14 cellular contexts compared by ENCODE assay signal in genomic region chr2:58237741-58238140, GRCh38. TPM values are rescaled to one million over a fixed set of nuclear protein-coding genes. Genes with fewer than 3 reads are reported as not detected.
DNase-seq lines count a peak whose midpoint lies in the region; ATAC-seq, FAIRE-seq and TF ChIP-seq lines count a peak whose summit lies in the region.
"Had no signal": no experiment of that assay in that cellular context is flagged by ENCODE, and none has a peak within 500 bp of the region (broad histone marks: within the 10 kb centered on the region; RNA-seq: fewer than 3 reads in every experiment).

No MANE protein-coding gene starts in this region.

- H3K9ac ChIP-seq in Loucy (ENCODE audit: low read depth, low read length, poor library complexity, severe bottlenecking) = peak overlapping the region; percentile 45

- no peaks in the 10 kb centered on the region for H3K9me2 ChIP-seq in Loucy (replicated peaks; ENCODE audit: low read depth, low read length)

- H3K9me3 Mint-ChIP-seq in activated T-helper 17 cell treated with anti-CD3 and anti-CD28 coated beads, Interleukin-2, amount 50 U/mL, for 72 hours = no peaks in the 10 kb centered on the region

- peak overlapping the region; percentile 94 for H3K4me2 ChIP-seq in Loucy (ENCODE audit: low read depth, low read length, poor library complexity, severe bottlenecking)

- H3K27me3 ChIP-seq in ACC112 (ENCODE audit: insufficient read depth, low read length) = no peaks in the 10 kb centered on the region
- H3K27me3 ChIP-seq in Loucy (ENCODE audit: insufficient read depth, low read length, poor library complexity, severe bottlenecking) = no peaks in the 10 kb centered on the region
- H3K27me3 ChIP-seq in sigmoid colon = no peaks in the 10 kb centered on the region
- H3K27me3 ChIP-seq: esophagus squamous epithelium, tibial nerve had no signal

- H3K27ac ChIP-seq in ACC112 (ENCODE audit: low read depth, low read length) (no peak overlapping the region), sigmoid colon (no peak overlapping the region)
- H3K27ac ChIP-seq: esophagus squamous epithelium, tibial nerve had no signal

- peaks cover 73% of the 10 kb centered on the region for H4K20me1 ChIP-seq in Loucy (ENCODE audit: insufficient read depth, low read length, poor library complexity, severe bottlenecking)

- H3K27me3 Mint-ChIP-seq in activated T-helper 17 cell treated with anti-CD3 and anti-CD28 coated beads, Interleukin-2, amount 50 U/mL, for 72 hours = no peaks in the 10 kb centered on the region

- H2AFZ ChIP-seq in ACC112 (ENCODE audit: low read length, unreplicated experiment) = no peak overlapping the region
- H2AFZ ChIP-seq in Loucy (ENCODE audit: low read length) = no peak overlapping the region

- TF ChIP-seq POLR2A in GM12891 (IDR thresholded peaks at IDR 0.05; ENCODE audit: low read depth, low read length) (no peak), sigmoid colon (IDR thresholded peaks at IDR 0.05) (no peak)

- H3K4me1 Mint-ChIP-seq in activated T-helper 17 cell treated with anti-CD3 and anti-CD28 coated beads, Interleukin-2, amount 50 U/mL, for 72 hours = peaks cover 14% of the 10 kb centered on the region

- DNase-seq in GM12891 (ENCODE audit: insufficient read length, low spot score) (no peak), NCI-H510A treated with DMSO at 0.1 percent for 48 hours (lab: John Stamatoyannopoulos, UW) (no peak), sigmoid colon (no peak), RCC 7860 (ENCODE audit: low spot score) (no peak)
- DNase-seq: activated CD4-positive, alpha-beta T cell treated with anti-CD3 and anti-CD28 coated beads for 4 hours; activated gamma-delta T cell treated with Interleukin-2 at 50 U/mL for 16 hours; central memory CD4-positive, alpha-beta T cell; esophagus squamous epithelium; NCI-H2107 had no signal

- FAIRE-seq in GM12891 (lab: Jason Lieb, UNC) = peak; percentile 48
- no peak for FAIRE-seq in RCC 7860 (lab: Jason Lieb, UNC)

- H3F3A ChIP-seq in Loucy (ENCODE audit: low read depth) = peaks cover 9% of the 10 kb centered on the region; the same call in 1 of the 2 replicates

- no peak overlapping the region for H3K27ac Mint-ChIP-seq in activated T-helper 17 cell treated with anti-CD3 and anti-CD28 coated beads, Interleukin-2, amount 50 U/mL, for 72 hours

- peaks cover 17% of the 10 kb centered on the region for H3K4me1 ChIP-seq in ACC112 (ENCODE audit: control insufficient read depth, insufficient read depth, low read length, unreplicated experiment)
- H3K4me1 ChIP-seq in Loucy (ENCODE audit: insufficient read depth, low read length, poor library complexity, severe bottlenecking) = peaks cover 68% of the 10 kb centered on the region
- H3K4me1 ChIP-seq in sigmoid colon = peaks cover 0 to 12% (median 11%) of the 10 kb centered on the region in 4 donors

- peak overlapping the region; percentile 17 for H3K4me3 Mint-ChIP-seq in activated T-helper 17 cell treated with anti-CD3 and anti-CD28 coated beads, Interleukin-2, amount 50 U/mL, for 72 hours

- no peak for ATAC-seq in activated T-helper 17 cell treated with anti-CD3 and anti-CD28 coated beads, Interleukin-2, amount 50 U/mL, for 72 hours (replicated peaks)
- ATAC-seq in GM21825 (IDR thresholded peaks at IDR 0.05; ENCODE audit: unreplicated experiment) = no peak

- peak overlapping the region; percentile 4; the same call in 1 of the 2 replicates for H3K4me3 ChIP-seq in ACC112 (ENCODE audit: low read depth, low read length)
- H3K4me3 ChIP-seq in Loucy (ENCODE audit: low read length, poor library complexity, severe bottlenecking) = peak overlapping the region; percentile 83
- no peak overlapping the region for H3K4me3 ChIP-seq in sigmoid colon
- H3K4me3 ChIP-seq: esophagus squamous epithelium, tibial nerve had no signal

- H3K79me2 ChIP-seq in ACC112 (ENCODE audit: control insufficient read depth, insufficient read depth, low read length, unreplicated experiment) = peaks cover 63% of the 10 kb centered on the region
- H3K79me2 ChIP-seq in Loucy (ENCODE audit: insufficient read depth, low read length) = peaks cover 87% of the 10 kb centered on the region

- no peak for TF ChIP-seq EP300 in sigmoid colon (IDR thresholded peaks at IDR 0.05)

- TF ChIP-seq CTCF in Loucy (conservative IDR thresholded peaks at IDR 0.05; ENCODE audit: low read length) = no peak
- no peak for TF ChIP-seq CTCF in sigmoid colon (IDR thresholded peaks at IDR 0.05)

- intact Hi-C loops in sigmoid colon (cut with DNase I) = no loop called here

- H3K36me3 ChIP-seq in ACC112 (ENCODE audit: insufficient read depth, low read length) (no peaks in the 10 kb centered on the region), Loucy (ENCODE audit: insufficient read depth, low read length) (no peaks in the 10 kb centered on the region), sigmoid colon (no peaks in the 10 kb centered on the region)
- H3K36me3 ChIP-seq: esophagus squamous epithelium, tibial nerve had no signal

- H3K9me3 ChIP-seq in Loucy (ENCODE audit: insufficient read depth, low read depth, low read length) (no peaks in the 10 kb centered on the region), sigmoid colon (no peaks in the 10 kb centered on the region)
- H3K9me3 ChIP-seq: esophagus squamous epithelium, tibial nerve had no signal

- H3K36me3 Mint-ChIP-seq in activated T-helper 17 cell treated with anti-CD3 and anti-CD28 coated beads, Interleukin-2, amount 50 U/mL, for 72 hours (ENCODE audit: low read depth) = peaks cover 10% of the 10 kb centered on the region

TF ChIP-seq in GM12891, 5 proteins besides CTCF, POLR2A, EP300 and RAD21:
- TF ChIP-seq TAF1 (IDR thresholded peaks at IDR 0.05; ENCODE audit: low read depth, low read length) = no peak
- TF ChIP-seq POLR2AphosphoS5 (IDR thresholded peaks at IDR 0.05; ENCODE audit: low read depth, low read length) = no peak
- no peak for TF ChIP-seq POU2F2 (IDR thresholded peaks at IDR 0.05; ENCODE audit: low read depth, low read length)
- TF ChIP-seq PAX5 (IDR thresholded peaks at IDR 0.05; ENCODE audit: insufficient read depth, low read length, severe bottlenecking) = no peak
- TF ChIP-seq SPI1 (IDR thresholded peaks at IDR 0.05; ENCODE audit: low read depth, low read length) = no peak

RNA-seq across cellular contexts. Expression of gene FANCL, which starts 3.4 kb away (rescaled TPM):
- 23.5 TPM for polyA plus RNA-seq in GM12891 (2012; ENCODE audit: low read depth, missing spikeins)
- total RNA-seq in activated T-helper 17 cell treated with anti-CD3 and anti-CD28 coated beads, Interleukin-2, amount 50 U/mL, for 72 hours = 10 to 100 TPM; 25.8 to 32.7 TPM
- total RNA-seq in sigmoid colon = 10 to 100 TPM; 11.9 to 38.3 (median 22.8) TPM
- polyA plus RNA-seq in sigmoid colon = 10 to 100 TPM in 1 of 3 donors, 1 to 10 TPM in 2; 7.2 to 14.5 (median 7.2) TPM

Comparison
In these comparisons a context has a peak if more than half of its experiments do, and no peak if none do; other contexts are left out.
1. H3K4me3 ChIP-seq: peak in ACC112 (single experiment) and Loucy (single experiment); none in sigmoid colon (0 of 4).